Comparison of ENCODE assay signal across 28 cellular contexts in genomic region chr17:17898673-17899072, GRCh38.
"Had no signal": no experiment of that assay in that cellular context is flagged by ENCODE, and none has a peak within 500 bp of the region (broad histone marks: within the 10 kb centered on the region; RNA-seq: fewer than 3 reads in every experiment).

No MANE protein-coding gene starts in this region.

- H3K9me3 ChIP-seq: left lung, lower lobe of right lung, pancreas, prostate gland, stomach, testis, thyroid gland, transverse colon, upper lobe of left lung, vagina had no signal

- H3K27ac Mint-ChIP-seq: natural killer cell; stimulated activated naive B cell treated with anti-CD40 and anti-IgM and Interleukin-4, amounts not matched to agents 10 μg/mL and 1 μg/mL and 100 μg/mL, for 72 hours had no signal

- H3K36me3 ChIP-seq: pancreas, prostate gland had no signal

- DNase-seq: hippocampal formation; kidney glomerular epithelial cell; left colon; left lung; lower lobe of right lung; mammary epithelial cell; mesenchymal stem cell; naive B cell; natural killer cell; pancreas; retina; right cardiac atrium; stimulated activated CD4-positive, alpha-beta T cell treated with anti-CD3 and anti-CD28 coated beads, Interleukin-12 subunit alpha, Interleukin-12 subunit beta, amount 100 ng/mL, for 4 hours; stimulated activated CD4-positive, alpha-beta T cell treated with anti-CD3 and anti-CD28 coated beads, Interleukin-15, amount 100 ng/mL, for 24 hours; stimulated activated CD4-positive, alpha-beta T cell treated with anti-CD3 and anti-CD28 coated beads, Interleukin-2, amount 100 ng/mL, for 24 hours; stimulated activated CD4-positive, alpha-beta T cell treated with anti-CD3 and anti-CD28 coated beads, Interleukin-4, amount 100 ng/mL, for 1 hour; stimulated activated naive B cell treated with anti-CD40 and anti-IgM and Interleukin-4, amounts not matched to agents 10 μg/mL and 1 μg/mL and 100 μg/mL, for 72 hours; stimulated activated naive CD8-positive, alpha-beta T cell treated with anti-CD3 and anti-CD28 coated beads, Interleukin-15, Interleukin-2, amounts not matched to agents 100 U/mL and 50 U/mL, for 24 hours; stomach; testis; thyroid gland; transverse colon; upper lobe of left lung had no signal

- H3K4me1 Mint-ChIP-seq: naive B cell; natural killer cell; stimulated activated naive B cell treated with anti-CD40 and anti-IgM and Interleukin-4, amounts not matched to agents 10 μg/mL and 1 μg/mL and 100 μg/mL, for 72 hours had no signal

- H3K4me3 Mint-ChIP-seq: naive B cell; natural killer cell; stimulated activated naive B cell treated with anti-CD40 and anti-IgM and Interleukin-4, amounts not matched to agents 10 μg/mL and 1 μg/mL and 100 μg/mL, for 72 hours had no signal

- ATAC-seq: left colon; left lung; lower lobe of right lung; natural killer cell; pancreas; right cardiac atrium; sciatic nerve; stimulated activated naive B cell treated with anti-CD40 and anti-IgM and Interleukin-4, amounts not matched to agents 10 μg/mL and 1 μg/mL and 100 μg/mL, for 72 hours; stimulated activated naive CD8-positive, alpha-beta T cell treated with anti-CD3 and anti-CD28 coated beads, Interleukin-15, Interleukin-2, amounts not matched to agents 100 U/mL and 50 U/mL, for 24 hours had no signal

- FAIRE-seq: keratinocyte, pancreas had no signal

- H3K27me3 ChIP-seq: left lung, pancreas, stomach, testis, thyroid gland, transverse colon, upper lobe of left lung, vagina had no signal

- H3K4me3 ChIP-seq: left lung, lower lobe of right lung, pancreas, prostate gland, skin epidermis, stomach, testis, thyroid gland, transverse colon, upper lobe of left lung, vagina had no signal

- H3K27ac ChIP-seq: left lung, lower lobe of right lung, pancreas, prostate gland, skin epidermis, stomach, testis, transverse colon, vagina had no signal

- H3K27me3 Mint-ChIP-seq: naive B cell; stimulated activated naive B cell treated with anti-CD40 and anti-IgM and Interleukin-4, amounts not matched to agents 10 μg/mL and 1 μg/mL and 100 μg/mL, for 72 hours had no signal

- H3K36me3 Mint-ChIP-seq: natural killer cell had no signal

- H3K9me3 Mint-ChIP-seq: natural killer cell; stimulated activated naive B cell treated with anti-CD40 and anti-IgM and Interleukin-4, amounts not matched to agents 10 μg/mL and 1 μg/mL and 100 μg/mL, for 72 hours had no signal
